Comparison of ENCODE assay signal across 11 cellular contexts in genomic region chr1:29975036-29975694, GRCh38.
A peak's percentile ranks its signal among the peaks of the same experiment; 100 is the strongest.
DNase-seq lines count a peak whose midpoint lies in the region; ATAC-seq, FAIRE-seq and TF ChIP-seq lines count a peak whose summit lies in the region.
"Had no signal": no experiment of that assay in that cellular context is flagged by ENCODE, and none has a peak within 500 bp of the region (broad histone marks: within the 10 kb centered on the region; RNA-seq: fewer than 3 reads in every experiment).

No MANE protein-coding gene starts in this region.

- no peaks in the 10 kb centered on the region; the same call in 1 of the 2 replicates for H3K9me3 ChIP-seq in HUES64 (ENCODE audit: insufficient read depth, low read depth, low read length)
- H3K9me3 ChIP-seq in GM12878 (replicated peaks; ENCODE audit: control insufficient read depth, insufficient read depth, low read length): no peaks in the 10 kb centered on the region
- H3K9me3 ChIP-seq: colonic mucosa, thoracic aorta had no signal

- H3K27me3 ChIP-seq in HUES64 (ENCODE audit: insufficient read depth, low read length): no peaks in the 10 kb centered on the region
- no peaks in the 10 kb centered on the region for H3K27me3 ChIP-seq in GM12878 (replicated peaks in 1 of 2; ENCODE audit: control insufficient read depth in 2 of 2, insufficient read depth in 2 of 2, low read length in 1 of 2)
- H3K27me3 ChIP-seq: colonic mucosa had no signal

- intact Hi-C loops in GM12878 (cut with micrococcal nuclease; ENCODE audit: unreplicated experiment): no loop called here

- no peak for ATAC-seq in GM12878
- peak; percentile 30 for ATAC-seq in left lobe of liver
- no peak for ATAC-seq in HG03039 (IDR thresholded peaks at IDR 0.05; ENCODE audit: unreplicated experiment)
- no peak for ATAC-seq in HG02981 (IDR thresholded peaks at IDR 0.05; ENCODE audit: unreplicated experiment)

- CTCF ChIA-PET in GM12878 (lab: Yijun Ruan, JAX): no interaction called here

- no peak for TF ChIP-seq CTCF in GM12878 (IDR thresholded peaks at IDR 0.05 in 2 of 3, conservative IDR thresholded peaks at IDR 0.05 in 1 of 3; ENCODE audit: control insufficient read depth in 2 of 3, extremely low read depth in 1 of 3, insufficient read depth in 1 of 3, low read depth in 3 of 3, low read length in 3 of 3)

- POLR2A ChIA-PET in GM12878 (lab: Charles Lee): no interaction called here

- SMC1A ChIA-PET in GM12878 (lab: Charles Lee; ENCODE audit: uncharacterized antibody, unreplicated experiment): no interaction called here

- H3K4me1 ChIP-seq in HUES64 (ENCODE audit: insufficient read depth, low read length) (peaks cover 32% of the 10 kb centered on the region), GM12878 (ENCODE audit: control insufficient read depth, insufficient read depth, low read length) (no peaks in the 10 kb centered on the region)
- H3K4me1 ChIP-seq: colonic mucosa had no signal

- RAD21 ChIA-PET in GM12878 (lab: Charles Lee; ENCODE audit: unreplicated experiment): no interaction called here

- no peak for TF ChIP-seq EP300 in GM12878 (IDR thresholded peaks at IDR 0.05; ENCODE audit: borderline replicate concordance in 1 of 2, control insufficient read depth in 1 of 2, low read depth in 2 of 2, low read length in 2 of 2)

- H3K36me3 ChIP-seq in HUES64 (ENCODE audit: insufficient read depth, low read length) (no peaks in the 10 kb centered on the region), GM12878 (ENCODE audit: control insufficient read depth in 2 of 2, insufficient read depth in 2 of 2, low read length in 1 of 2) (no peaks in the 10 kb centered on the region)
- H3K36me3 ChIP-seq: colonic mucosa, thoracic aorta had no signal

- peak overlapping the region; percentile 96 for H3K27ac ChIP-seq in HUES64 (ENCODE audit: low read depth, low read length)
- H3K27ac ChIP-seq in GM12878 (ENCODE audit: control insufficient read depth, insufficient read depth): no peak overlapping the region
- H3K27ac ChIP-seq: colonic mucosa, thoracic aorta had no signal

- peak; percentile 74 for DNase-seq in Daoy (ENCODE audit: low read depth)
- DNase-seq in GM12878 (ENCODE audit: low read depth, low spot score): no peak
- DNase-seq in left lobe of liver (ENCODE audit: low spot score): no peak
- DNase-seq in activated T-cell treated with anti-CD3 and anti-CD28 coated beads, Interleukin-2, amount 50 U/mL, for 48 hours: no peak
- no peak for DNase-seq in NCI-H1417 treated with DMSO at 0.1 percent for 48 hours (lab: John Stamatoyannopoulos, UW)
- DNase-seq: colonic mucosa; NK-92 treated with Interleukin-12 subunit alpha and Interleukin-12 subunit beta, amount 100 ng/mL, for 24 hours had no signal

- no peaks in the 10 kb centered on the region for H4K20me1 ChIP-seq in GM12878 (ENCODE audit: control insufficient read depth, insufficient read depth)

- BruUV-seq in GM12878 (replicated peaks; lab: Mats Ljungman, UMichigan): no TSS peak

- in situ Hi-C loops in GM12878 (cut with MboI): no loop called here

- H3K79me2 ChIP-seq in GM12878 (ENCODE audit: control insufficient read depth, insufficient read depth, low read length): no peaks in the 10 kb centered on the region

- no peak for FAIRE-seq in GM12878 (lab: Jason Lieb, UNC)

- no peak overlapping the region for H2AFZ ChIP-seq in GM12878 (ENCODE audit: control insufficient read depth, low read depth, low read length)

- TF ChIP-seq POLR2A in GM12878 (IDR thresholded peaks at IDR 0.05; ENCODE audit: low read depth, low read length): no peak

- no peak for TF ChIP-seq RAD21 in GM12878 (IDR thresholded peaks at IDR 0.05; ENCODE audit: insufficient read depth, low read depth, low read length)

- H3K4me2 ChIP-seq in GM12878 (ENCODE audit: control insufficient read depth, insufficient read depth): no peak overlapping the region

- WGBS in HUES64: 52% methylated on average over 6 of the region's 7 CpGs
- 28% methylated on average over 7 of the region's 7 CpGs for WGBS in GM12878 (ENCODE audit: insufficient coverage, insufficient replicate concordance, low lambda C conversion rate, missing lambda C conversion rate)

- H3K4me3 ChIP-seq in HUES64 (ENCODE audit: low read length): no peak overlapping the region
- no peak overlapping the region for H3K4me3 ChIP-seq in GM12878
- H3K4me3 ChIP-seq: colonic mucosa, thoracic aorta had no signal

- H3K9ac ChIP-seq in HUES64 (ENCODE audit: low read depth, low read length) (peak overlapping the region; percentile 50; the same call in 1 of the 2 replicates), GM12878 (ENCODE audit: control insufficient read depth, insufficient read depth, low read length) (no peak overlapping the region)

TF ChIP-seq in GM12878, 131 proteins besides CTCF, POLR2A, EP300 and RAD21:
- TF ChIP-seq REST (IDR thresholded peaks at IDR 0.05; ENCODE audit: low read depth, low read length) (peak; percentile 92), CHD4 (IDR thresholded peaks at IDR 0.05) (no peak)
TF ChIP-seq in GM12878: peak in this region for 1.
